ENCODE assay signal across 1 cellular context in the genomic region with DNA sequence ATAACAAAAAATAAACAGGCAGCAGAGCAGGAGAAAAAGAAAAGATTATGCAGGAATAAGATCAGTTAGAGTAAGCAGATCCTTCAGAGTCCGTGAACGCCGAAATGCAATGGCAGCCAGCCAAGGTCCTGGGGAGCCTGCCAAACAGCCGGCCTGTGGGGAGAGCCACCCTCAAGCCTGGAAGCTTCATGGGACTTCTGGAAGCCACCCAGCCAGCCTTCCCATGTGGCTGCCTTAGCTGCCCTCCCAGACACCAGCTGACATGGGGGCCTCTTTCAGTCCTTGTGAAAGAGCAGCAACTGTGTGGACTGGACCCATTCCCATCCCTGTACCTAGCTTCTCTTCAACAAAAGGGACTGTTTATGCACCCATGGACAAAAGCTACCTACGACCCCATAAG.
TF ChIP-seq lines count a peak whose summit lies in the region.

No MANE protein-coding gene starts in this region.

TF ChIP-seq in endothelial cell of umbilical vein, 7 proteins besides CTCF, POLR2A, EP300 and RAD21:
- no peak for TF ChIP-seq FOS (IDR thresholded peaks at IDR 0.05; ENCODE audit: borderline replicate concordance, insufficient read depth, low read length)
- TF ChIP-seq, protein P1, sequence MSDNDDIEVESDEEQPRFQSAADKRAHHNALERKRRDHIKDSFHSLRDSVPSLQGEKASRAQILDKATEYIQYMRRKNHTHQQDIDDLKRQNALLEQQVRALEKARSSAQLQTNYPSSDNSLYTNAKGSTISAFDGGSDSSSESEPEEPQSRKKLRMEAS (IDR thresholded peaks at IDR 0.05; ENCODE audit: insufficient read depth, insufficient read length): no peak
- no peak for TF ChIP-seq JUN (IDR thresholded peaks at IDR 0.05; ENCODE audit: borderline replicate concordance, insufficient read depth, insufficient read length, low read depth)
- TF ChIP-seq EZH2 (IDR thresholded peaks at IDR 0.05; ENCODE audit: borderline replicate concordance, low read depth, low read length, severe bottlenecking): no peak
- no peak for TF ChIP-seq GATA2 (IDR thresholded peaks at IDR 0.05; ENCODE audit: insufficient read depth, insufficient read length, low read depth, low read length)
- TF ChIP-seq MYC (IDR thresholded peaks at IDR 0.05; ENCODE audit: low read depth, low read length): no peak
- no peak for TF ChIP-seq POLR2AphosphoS5 (IDR thresholded peaks at IDR 0.05; ENCODE audit: insufficient read depth, low read depth, low read length)
